Comparison of ENCODE assay signal across 1 cellular context in the genomic region with DNA sequence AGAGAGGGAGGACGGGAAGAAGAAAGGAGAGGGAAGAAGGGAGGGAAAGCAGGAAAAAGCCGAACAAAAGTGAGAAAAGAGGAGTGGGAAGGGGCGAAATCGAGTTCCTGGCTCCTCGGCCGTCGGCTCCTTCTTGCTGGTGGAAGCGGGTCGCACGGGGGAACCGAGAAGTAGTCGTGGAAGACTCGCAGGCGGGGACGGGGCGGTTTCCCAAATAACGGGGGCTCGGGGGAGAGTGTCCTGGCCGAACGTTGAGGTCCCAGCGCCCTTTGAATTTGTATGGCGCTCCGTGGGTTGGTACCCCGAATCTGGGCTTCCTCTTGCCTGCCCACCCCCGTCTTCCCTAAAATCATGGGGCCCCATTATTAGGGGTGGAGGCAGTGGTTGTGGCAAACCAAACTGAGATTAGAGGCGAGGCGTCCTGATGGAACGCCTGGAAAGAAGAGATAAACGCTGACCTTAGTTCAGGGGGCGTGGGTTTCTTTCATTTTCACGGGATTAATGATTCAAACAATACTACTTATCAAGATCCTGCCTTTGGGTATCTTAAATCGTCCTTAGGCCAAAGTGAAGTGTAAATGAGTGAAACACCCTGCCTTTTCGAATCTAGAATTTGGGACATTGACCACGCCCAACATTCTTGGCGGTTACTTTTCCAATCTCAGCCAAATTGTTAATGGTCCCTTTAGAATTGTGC.
TF ChIP-seq lines count a peak whose summit lies in the region.

No MANE protein-coding gene starts in this region.

TF ChIP-seq in H1, 55 proteins besides CTCF, POLR2A, EP300 and RAD21:
- TF ChIP-seq RBBP5 (IDR thresholded peaks at IDR 0.05; ENCODE audit: borderline replicate concordance, low read depth, low read length): peak; percentile 40; the same call in 1 of the 2 replicates
- no peak for TF ChIP-seq JUND (IDR thresholded peaks at IDR 0.05; ENCODE audit: low read length)
- TF ChIP-seq MAFK (IDR thresholded peaks at IDR 0.05; ENCODE audit: low read depth, low read length): no peak
- no peak for TF ChIP-seq SUZ12 (IDR thresholded peaks at IDR 0.05; ENCODE audit: low read length)
- 0 out of 2 replicates have a peak, but pooled peaks have one; percentile 7 for TF ChIP-seq TBP (IDR thresholded peaks at IDR 0.05; ENCODE audit: low read depth, low read length)
- TF ChIP-seq CHD7 (IDR thresholded peaks at IDR 0.05; ENCODE audit: insufficient replicate concordance, low read length): no peak
- peak; percentile 79 for TF ChIP-seq ASH2L (IDR thresholded peaks at IDR 0.05; ENCODE audit: low read length)
- no peak for TF ChIP-seq SAP30 (IDR thresholded peaks at IDR 0.05; ENCODE audit: insufficient read depth, insufficient replicate concordance, low read length)
- peak in 1 of 2 experiments; percentile 32; a peak in 1 of 4 replicates for TF ChIP-seq SIN3A (conservative IDR thresholded peaks at IDR 0.05 in 1 of 2, IDR thresholded peaks at IDR 0.05 in 1 of 2; ENCODE audit: low read depth in 1 of 2, low read length in 2 of 2)
- no peak for TF ChIP-seq SIX5 (IDR thresholded peaks at IDR 0.05; ENCODE audit: low read depth, low read length)
- TF ChIP-seq CEBPB (IDR thresholded peaks at IDR 0.05; ENCODE audit: low read depth, low read length): no peak
- no peak for TF ChIP-seq ZNF274 (IDR thresholded peaks at IDR 0.05; ENCODE audit: borderline replicate concordance, extremely low read depth, low read length)
- TF ChIP-seq SP2 (IDR thresholded peaks at IDR 0.05; ENCODE audit: low read length): no peak
- 0 out of 2 replicates have a peak, but pooled peaks have one; percentile 11 for TF ChIP-seq TEAD4 (IDR thresholded peaks at IDR 0.05; ENCODE audit: low read depth, low read length)
- TF ChIP-seq RXRA (IDR thresholded peaks at IDR 0.05; ENCODE audit: insufficient read depth, low read depth, low read length): no peak
- peak; percentile 77 for TF ChIP-seq KDM4A (IDR thresholded peaks at IDR 0.05; ENCODE audit: low read depth, low read length, severe bottlenecking)
- no peak for TF ChIP-seq SIRT6 (IDR thresholded peaks at IDR 0.05; ENCODE audit: low read length)
